ENCODE assay signal across 1 cellular context in genomic region chr16:87986361-87986849, GRCh38.
A peak's percentile ranks its signal among the peaks of the same experiment; 100 is the strongest.
TF ChIP-seq lines count a peak whose summit lies in the region.
"Not testable (repeated sequence)": the region's sequence is repeated elsewhere in the genome, so short reads cannot be mapped to it uniquely, and the experiment has no call there.

No MANE protein-coding gene starts in this region.

TF ChIP-seq in K562, 482 proteins besides CTCF, POLR2A, EP300 and RAD21:
- TF ChIP-seq CEBPG (CRISPR knock-in tag; IDR thresholded peaks at IDR 0.05); JUND (tag; IDR thresholded peaks at IDR 0.05; ENCODE audit: borderline replicate concordance, low read depth, low read length); ATF3 (CRISPR knock-in tag; conservative IDR thresholded peaks at IDR 0.05); PBX2 (CRISPR knock-in tag; IDR thresholded peaks at IDR 0.05; ENCODE audit: low read depth): not testable (repeated sequence)
- TF ChIP-seq CEBPG (tag; conservative IDR thresholded peaks at IDR 0.05 in 1 of 2, IDR thresholded peaks at IDR 0.05 in 1 of 2) (0 out of 4 replicates have a peak, but pooled peaks of 1 of the 2 experiments have one; percentile 42), JUND (IDR thresholded peaks at IDR 0.05; ENCODE audit: borderline replicate concordance, low read depth, low read length) (0 out of 2 replicates have a peak, but pooled peaks have one; percentile 10), FOXK2 (conservative IDR thresholded peaks at IDR 0.05 in 1 of 2, IDR thresholded peaks at IDR 0.05 in 1 of 2; ENCODE audit: low read depth in 2 of 2) (0 out of 4 replicates have a peak, but pooled peaks have one; percentile 43 to 45), SMAD4 (CRISPR knock-in tag; conservative IDR thresholded peaks at IDR 0.05) (0 out of 2 replicates have a peak, but pooled peaks have one; percentile 49), CEBPB (tag; IDR thresholded peaks at IDR 0.05) (peak; percentile 63), MEIS2 (IDR thresholded peaks at IDR 0.05; ENCODE audit: partially characterized antibody) (peak; percentile 44), ATF3 (IDR thresholded peaks at IDR 0.05) (0 out of 2 replicates have a peak, but pooled peaks have one; percentile 22), PBX2 (tag; conservative IDR thresholded peaks at IDR 0.05; ENCODE audit: low read depth) (peak; percentile 63)
